Comparison of ENCODE assay signal across 13 cellular contexts in genomic region chr3:69770976-69771634, GRCh38. TPM values are rescaled to one million over a fixed set of nuclear protein-coding genes. Genes with fewer than 3 reads are reported as not detected.
DNase-seq lines count a peak whose midpoint lies in the region; ATAC-seq and TF ChIP-seq lines count a peak whose summit lies in the region.
"Had no signal": no experiment of that assay in that cellular context is flagged by ENCODE, and none has a peak within 500 bp of the region (broad histone marks: within the 10 kb centered on the region; RNA-seq: fewer than 3 reads in every experiment).

No MANE protein-coding gene starts in this region.

- H3K9me3 ChIP-seq in right atrium auricular region (no peaks in the 10 kb centered on the region), prostate gland (no peaks in the 10 kb centered on the region)

- intact Hi-C loops in Right ventricle myocardium inferior (cut with DNase I) (no loop called here), lower leg skin (cut with DNase I; ENCODE audit: low total_unique reads) (no loop called here), prostate gland (cut with DNase I) (no loop called here)

- no peaks in the 10 kb centered on the region for H3K36me3 ChIP-seq in right atrium auricular region
- H3K36me3 ChIP-seq in prostate gland: no peaks in the 10 kb centered on the region
- H3K36me3 ChIP-seq: cardiac muscle cell had no signal

- ATAC-seq in Right ventricle myocardium inferior (no peak), HG03354 (IDR thresholded peaks at IDR 0.05; ENCODE audit: poor library complexity, severe bottlenecking, unreplicated experiment) (no peak)

- H3K27ac ChIP-seq in right atrium auricular region (peak overlapping the region; percentile 39 to 81), prostate gland (no peak overlapping the region)
- H3K27ac ChIP-seq: cardiac muscle cell had no signal

- WGBS in lower leg skin, 2 donors: 38 to 50% methylated on average over 6 of the region's 6 CpGs
- 37% methylated on average over 6 of the region's 6 CpGs for WGBS in prostate gland

- no peak overlapping the region for H3K4me3 ChIP-seq in right atrium auricular region
- H3K4me3 ChIP-seq in lower leg skin (ENCODE audit: low read depth, poor library complexity, severe bottlenecking): no peak overlapping the region
- H3K4me3 ChIP-seq in prostate gland: no peak overlapping the region
- H3K4me3 ChIP-seq: cardiac muscle cell had no signal

- DNase-seq in right atrium auricular region (ENCODE audit: low spot score): no peak
- DNase-seq in Right ventricle myocardium inferior (ENCODE audit: missing footprints): no peak
- DNase-seq in amniotic epithelial cell (ENCODE audit: low read depth): peak; percentile 28
- peak; percentile 79 for DNase-seq in kidney glomerular epithelial cell (lab: John Stamatoyannopoulos, UW)
- no peak for DNase-seq in hepatic stellate cell (ENCODE audit: low spot score)
- DNase-seq in lower leg skin (ENCODE audit: low spot score in 2 of 2): no peak
- DNase-seq in prostate gland (ENCODE audit: low spot score): no peak
- DNase-seq: activated CD8-positive, alpha-beta memory T cell treated with anti-CD3 and anti-CD28 coated beads, Interleukin-2, amount 50 U/mL, for 4 hours; activated naive CD4-positive, alpha-beta T cell treated with anti-CD3 and anti-CD28 coated beads, Interleukin-2, amount 10 ng/mL, durations not matched to agents 7 days and 5 days; NCI-H1105 treated with DMSO at 0.1 percent for 48 hours; T-helper 1 cell had no signal

- no peaks in the 10 kb centered on the region for H3K27me3 ChIP-seq in right atrium auricular region
- H3K27me3 ChIP-seq in prostate gland (replicated peaks; ENCODE audit: insufficient read depth): no peaks in the 10 kb centered on the region
- H3K27me3 ChIP-seq: cardiac muscle cell had no signal

- TF ChIP-seq CTCF in right atrium auricular region (IDR thresholded peaks at IDR 0.05): no peak
- TF ChIP-seq CTCF in lower leg skin (IDR thresholded peaks at IDR 0.05): no peak
- TF ChIP-seq CTCF in prostate gland (IDR thresholded peaks at IDR 0.05): no peak

- H3K4me1 ChIP-seq in right atrium auricular region (peaks cover 0 to 70% of the 10 kb centered on the region in 2 donors), prostate gland (replicated peaks) (peaks cover 2% of the 10 kb centered on the region)

- TF ChIP-seq POLR2A in lower leg skin (IDR thresholded peaks at IDR 0.05): no peak
- TF ChIP-seq POLR2A in prostate gland (IDR thresholded peaks at IDR 0.05): no peak

RNA-seq across cellular contexts. Expression of gene MITF, which starts 31.8 kb away (rescaled TPM):
- 10 to 100 TPM; 47.6 to 68.6 TPM for total RNA-seq in right atrium auricular region
- total RNA-seq in Right ventricle myocardium inferior: 71.0 TPM
- 10 to 100 TPM; 12.9 to 22.9 (median 17.1) TPM for total RNA-seq in lower leg skin
- total RNA-seq in prostate gland: 10 to 100 TPM in 1 of 2 donors, 1 to 10 TPM in 1; 7.7 to 17.6 TPM

Comparison
In these comparisons a context has a peak if more than half of its experiments do, and no peak if none do; other contexts are left out.
1. DNase-seq: peak in amniotic epithelial cell (single experiment) and kidney glomerular epithelial cell (single experiment); none in right atrium auricular region (single experiment), Right ventricle myocardium inferior (single experiment), hepatic stellate cell (single experiment), lower leg skin (0 of 2) and prostate gland (single experiment).
2. H3K27ac ChIP-seq: peak in right atrium auricular region (2 of 2); none in prostate gland (0 of 2).